Comparison of ENCODE assay signal across 1 cellular context in genomic region chr14:31207287-31207745, GRCh38.
TF ChIP-seq lines count a peak whose summit lies in the region.

No MANE protein-coding gene starts in this region.

TF ChIP-seq in K562, 482 proteins besides CTCF, POLR2A, EP300 and RAD21 (continued from another document):
- TF ChIP-seq HMGN3 (IDR thresholded peaks at IDR 0.05; ENCODE audit: borderline replicate concordance, extremely low read depth, insufficient read length, low read depth, low read length) (peak; percentile 30), ZNF41 (CRISPR knock-in tag; conservative IDR thresholded peaks at IDR 0.05) (no peak), MLLT1 (IDR thresholded peaks at IDR 0.05) (peak in 1 of 2 experiments; percentile 60; a peak in 1 of 4 replicates), KDM1A (IDR thresholded peaks at IDR 0.05) (no peak), SUPT5H (IDR thresholded peaks at IDR 0.05) (0 out of 2 replicates have a peak, but pooled peaks have one; percentile 4), ZBTB9 (CRISPR knock-in tag; IDR thresholded peaks at IDR 0.05) (no peak), RBM25 (IDR thresholded peaks at IDR 0.05; ENCODE audit: low read depth, low read length, severe bottlenecking) (no peak), NRF1 (conservative IDR thresholded peaks at IDR 0.05 in 1 of 2, IDR thresholded peaks at IDR 0.05 in 1 of 2) (no peak), HNRNPL (IDR thresholded peaks at IDR 0.05; ENCODE audit: low read depth, low read length) (no peak), ZKSCAN8 (CRISPR knock-in tag; IDR thresholded peaks at IDR 0.05) (no peak), VEZF1 (CRISPR knock-in tag; IDR thresholded peaks at IDR 0.05) (no peak), FIP1L1 (IDR thresholded peaks at IDR 0.05; ENCODE audit: low read depth, low read length, poor library complexity, severe bottlenecking) (peak; percentile 66), SAP30 (IDR thresholded peaks at IDR 0.05; ENCODE audit: borderline replicate concordance, insufficient read depth, low read depth, low read length, poor library complexity, severe bottlenecking) (peak; percentile 61), GATA2 (CRISPR knock-in tag; IDR thresholded peaks at IDR 0.05) (no peak), CXXC5 (CRISPR knock-in tag; IDR thresholded peaks at IDR 0.05) (no peak), ZBED1 (IDR thresholded peaks at IDR 0.05) (no peak), GTF2F1 (IDR thresholded peaks at IDR 0.05; ENCODE audit: low read depth, low read length) (0 out of 2 replicates have a peak, but pooled peaks have one; percentile 1), MCM7 (IDR thresholded peaks at IDR 0.05) (no peak), CHD1 (IDR thresholded peaks at IDR 0.05; ENCODE audit: low read length) (peak; percentile 82), GTF3C2 (IDR thresholded peaks at IDR 0.05; ENCODE audit: borderline replicate concordance, extremely low read depth, insufficient read length) (no peak), MBD1 (CRISPR knock-in tag; IDR thresholded peaks at IDR 0.05) (no peak), E2F1 (CRISPR knock-in tag; IDR thresholded peaks at IDR 0.05) (0 out of 2 replicates have a peak, but pooled peaks have one; percentile 18), NR2C2 (CRISPR knock-in tag; IDR thresholded peaks at IDR 0.05) (no peak), NR2C2 (tag; IDR thresholded peaks at IDR 0.05) (no peak)
